In the genomic region with DNA sequence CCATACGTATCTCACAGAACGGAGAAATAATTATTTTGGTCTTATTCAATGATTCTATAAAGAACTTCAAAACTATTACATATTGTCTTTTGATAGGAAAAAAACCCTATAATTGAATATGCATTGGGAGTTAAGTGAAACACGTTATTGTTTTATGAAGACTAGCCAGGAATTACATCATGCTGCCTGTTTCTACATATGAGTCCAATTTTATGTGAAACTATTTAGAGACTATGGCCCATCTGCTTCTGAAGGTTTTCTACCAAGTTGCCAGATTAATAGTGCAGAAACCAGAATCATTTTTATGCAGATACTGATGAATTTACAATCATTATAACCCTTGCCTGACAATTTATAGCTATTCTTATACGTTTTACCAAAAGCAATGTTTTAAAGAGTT, we compare ENCODE assay signal across 18 cellular contexts.
DNase-seq lines count a peak whose midpoint lies in the region; ATAC-seq and TF ChIP-seq lines count a peak whose summit lies in the region.
"Had no signal": no experiment of that assay in that cellular context is flagged by ENCODE, and none has a peak within 500 bp of the region (broad histone marks: within the 10 kb centered on the region; RNA-seq: fewer than 3 reads in every experiment).

No MANE protein-coding gene starts in this region.

- H3K9me3 Mint-ChIP-seq in activated T-helper 17 cell treated with anti-CD3 and anti-CD28 coated beads, Interleukin-2, amount 50 U/mL, for 72 hours = peaks cover 6% of the 10 kb centered on the region

- no peaks in the 10 kb centered on the region for H3K9me2 ChIP-seq in OCI-LY7 (ENCODE audit: insufficient read depth, low read length)

- intact Hi-C loops in OCI-LY7 (cut with micrococcal nuclease; ENCODE audit: unreplicated experiment) = no loop called here

- no peaks in the 10 kb centered on the region for H3K4me1 Mint-ChIP-seq in activated T-helper 17 cell treated with anti-CD3 and anti-CD28 coated beads, Interleukin-2, amount 50 U/mL, for 72 hours

- no peak for ATAC-seq in activated T-helper 17 cell treated with anti-CD3 and anti-CD28 coated beads, Interleukin-2, amount 50 U/mL, for 72 hours (replicated peaks)
- ATAC-seq: CD8-positive, alpha-beta T cell; K562; Panc1; Right ventricle myocardium inferior had no signal

- no peaks in the 10 kb centered on the region for H4K20me1 ChIP-seq in OCI-LY7 (ENCODE audit: insufficient read depth, low read length)
- H4K20me1 ChIP-seq: BLaER1 treated with 17β-estradiol and CSF1 and Interleukin-3, amounts not matched to agents 10 nM and 100 nM had no signal

- TF ChIP-seq CTCF in OCI-LY7 (conservative IDR thresholded peaks at IDR 0.05; ENCODE audit: low read length) = no peak

- H3K4me3 Mint-ChIP-seq in activated T-helper 17 cell treated with anti-CD3 and anti-CD28 coated beads, Interleukin-2, amount 50 U/mL, for 72 hours = no peak overlapping the region
- H3K4me3 Mint-ChIP-seq: CD8-positive, alpha-beta T cell had no signal

- 0 out of 2 replicates have a peak overlapping the region, but pooled peaks have one; percentile 33 for H2AFZ ChIP-seq in OCI-LY7 (ENCODE audit: low read length)

- BruUV-seq in OCI-LY7 (replicated peaks; lab: Mats Ljungman, UMichigan) = no TSS peak

- no peaks in the 10 kb centered on the region for H3K9me3 ChIP-seq in OCI-LY7 (ENCODE audit: low read length)
- H3K9me3 ChIP-seq: BLaER1 treated with 17β-estradiol and CSF1 and Interleukin-3, amounts not matched to agents 10 nM and 100 nM had no signal

- DNase-seq in DMS 273 (lab: John Stamatoyannopoulos, UW; ENCODE audit: unreplicated experiment) = peak; percentile 8
- no peak for DNase-seq in DMS 273 treated with DMSO at 0.1 percent for 48 hours (lab: John Stamatoyannopoulos, UW)
- DNase-seq in OCI-LY7 (ENCODE audit: low spot score) = no peak
- DNase-seq in fibroblast of peridontal ligament (ENCODE audit: extremely low read depth) = peak; percentile 77
- no peak for DNase-seq in RKO (ENCODE audit: low spot score)
- no peak for DNase-seq in SW 1271 (lab: John Stamatoyannopoulos, UW)
- no peak for DNase-seq in SHP77 treated with DMSO at 0.1 percent for 48 hours (lab: John Stamatoyannopoulos, UW)
- DNase-seq: Calu3; CD8-positive, alpha-beta T cell; NCI-H1105; NCI-H2081 treated with DMSO at 0.1 percent for 48 hours; NCI-H524 had no signal

- CTCF ChIA-PET in OCI-LY7 (lab: Charles Lee; ENCODE audit: unreplicated experiment) = no interaction called here

- H3K27me3 Mint-ChIP-seq in activated T-helper 17 cell treated with anti-CD3 and anti-CD28 coated beads, Interleukin-2, amount 50 U/mL, for 72 hours = no peaks in the 10 kb centered on the region

- H3K79me2 ChIP-seq in OCI-LY7 (ENCODE audit: insufficient read depth, low read depth, low read length) = no peaks in the 10 kb centered on the region

- POLR2A ChIA-PET in OCI-LY7 (lab: Charles Lee) = interaction anchor here (0.5 to 1.7 kb wide), 3 partner anchors 10 to 768 kb away, joined by 3 to 5 read pairs (median 4); no protein-coding TSS in a partner anchor

- no peaks in the 10 kb centered on the region for H3K36me3 Mint-ChIP-seq in activated T-helper 17 cell treated with anti-CD3 and anti-CD28 coated beads, Interleukin-2, amount 50 U/mL, for 72 hours (ENCODE audit: low read depth)
- H3K36me3 Mint-ChIP-seq: CD8-positive, alpha-beta T cell had no signal

- H3K4me3 ChIP-seq in OCI-LY7 (ENCODE audit: low read depth, low read length, poor library complexity, severe bottlenecking) = no peak overlapping the region
- H3K4me3 ChIP-seq: BLaER1 treated with 17β-estradiol and CSF1 and Interleukin-3, amounts not matched to agents 10 nM and 100 nM; K562 had no signal

- no peaks in the 10 kb centered on the region for H3K36me3 ChIP-seq in OCI-LY7 (ENCODE audit: insufficient read depth, low read length)
- H3K36me3 ChIP-seq: BLaER1 treated with 17β-estradiol and CSF1 and Interleukin-3, amounts not matched to agents 10 nM and 100 nM had no signal

- H3K4me2 ChIP-seq in OCI-LY7 (ENCODE audit: low read length) = no peak overlapping the region
- H3K4me2 ChIP-seq: BLaER1 treated with 17β-estradiol and CSF1 and Interleukin-3, amounts not matched to agents 10 nM and 100 nM had no signal

- no peak overlapping the region for H3K27ac Mint-ChIP-seq in activated T-helper 17 cell treated with anti-CD3 and anti-CD28 coated beads, Interleukin-2, amount 50 U/mL, for 72 hours
- H3K27ac Mint-ChIP-seq: CD8-positive, alpha-beta T cell had no signal

- H3K4me1 ChIP-seq in OCI-LY7 (ENCODE audit: insufficient read depth, low read length, poor library complexity, severe bottlenecking) = no peaks in the 10 kb centered on the region
- H3K4me1 ChIP-seq: BLaER1 treated with 17β-estradiol and CSF1 and Interleukin-3, amounts not matched to agents 10 nM and 100 nM had no signal

- H3K27ac ChIP-seq in OCI-LY7 (ENCODE audit: low read depth, low read length, poor library complexity, severe bottlenecking) = no peak overlapping the region
- H3K27ac ChIP-seq: 22Rv1; BLaER1 treated with 17β-estradiol and CSF1 and Interleukin-3, amounts not matched to agents 10 nM and 100 nM had no signal

Comparison
In these comparisons a context has a peak if more than half of its experiments do, and no peak if none do; other contexts are left out.
1. DNase-seq: peak in DMS 273 (single experiment) and fibroblast of peridontal ligament (single experiment); none in DMS 273 treated with DMSO at 0.1 percent for 48 hours (single experiment), OCI-LY7 (single experiment), RKO (single experiment), SW 1271 (0 of 2) and SHP77 treated with DMSO at 0.1 percent for 48 hours (single experiment).